Comparison of ENCODE assay signal across 9 cellular contexts in the genomic region with DNA sequence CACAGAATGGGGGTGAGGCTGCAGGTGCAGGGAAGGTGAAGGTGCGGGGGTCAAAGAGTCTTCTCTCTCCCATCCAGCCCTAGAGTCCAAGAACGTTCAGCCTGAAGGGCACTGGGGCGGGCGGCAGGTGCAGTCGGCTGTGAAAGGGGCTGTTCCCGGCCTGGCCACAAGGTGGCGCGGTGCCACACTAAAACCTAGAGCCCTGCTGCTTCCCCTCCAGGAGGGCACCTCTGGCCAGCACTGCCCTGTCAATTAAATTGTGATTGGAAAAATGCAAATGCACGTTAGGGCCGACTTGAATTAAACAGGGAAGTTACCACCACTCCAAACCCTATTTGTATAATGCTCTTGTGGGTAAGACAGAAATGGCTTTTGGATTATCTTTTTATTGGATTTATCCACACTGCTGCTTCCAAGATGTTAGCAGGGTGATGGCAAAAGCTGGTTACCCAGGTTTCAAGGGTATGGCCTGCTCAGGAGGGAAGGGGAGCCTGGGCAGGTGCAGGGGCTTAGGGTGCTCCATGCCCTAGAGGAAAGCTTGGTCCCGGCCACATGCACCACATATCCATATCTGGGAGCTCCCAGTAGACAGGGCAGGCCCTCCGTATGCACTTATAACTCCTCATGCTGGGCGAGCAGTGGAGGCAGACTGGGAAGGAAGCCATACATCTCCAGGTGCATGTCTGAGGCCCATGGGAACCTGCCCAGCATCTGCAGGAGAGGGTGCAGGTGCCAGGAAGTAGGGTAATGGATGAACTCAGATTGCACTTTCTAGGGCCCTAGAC.
DNase-seq lines count a peak whose midpoint lies in the region; ATAC-seq, FAIRE-seq and TF ChIP-seq lines count a peak whose summit lies in the region.
"Had no signal": no experiment of that assay in that cellular context is flagged by ENCODE, and none has a peak within 500 bp of the region (broad histone marks: within the 10 kb centered on the region; RNA-seq: fewer than 3 reads in every experiment).

No MANE protein-coding gene starts in this region.

- no peaks in the 10 kb centered on the region for H3K9me3 Mint-ChIP-seq in Caco-2 (ENCODE audit: unreplicated experiment)
- no peaks in the 10 kb centered on the region; a peak in 1 of 5 replicates for H3K9me3 Mint-ChIP-seq in H9

- H3K4me1 ChIP-seq in Caco-2 (no peaks in the 10 kb centered on the region; the same call in 1 of the 2 replicates), H9 (ENCODE audit: insufficient read depth, low read length) (no peaks in the 10 kb centered on the region), mammary epithelial cell (ENCODE audit: insufficient read depth, low read length) (peaks cover 11% of the 10 kb centered on the region), kidney (ENCODE audit: control insufficient read depth in 1 of 2, insufficient read depth in 1 of 2, low read depth in 1 of 2, low read length in 2 of 2) (peaks cover 5 to 7% of the 10 kb centered on the region in 2 donors)

- no peak overlapping the region for H2BK120ac ChIP-seq in H9 (ENCODE audit: low read depth, low read length, poor library complexity, severe bottlenecking)

- no peak overlapping the region for H3K4me3 ChIP-seq in Caco-2 (ENCODE audit: low read depth, low read length)
- H3K4me3 ChIP-seq in mammary epithelial cell (replicated peaks in 1 of 3; ENCODE audit: insufficient read depth in 1 of 3, low read depth in 2 of 3, low read length in 3 of 3): no peak overlapping the region
- no peak overlapping the region for H3K4me3 ChIP-seq in kidney (ENCODE audit: low read length in 2 of 2)
- H3K4me3 ChIP-seq: SK-N-MC had no signal

- no peaks in the 10 kb centered on the region for H3K36me3 ChIP-seq in Caco-2 (ENCODE audit: control insufficient read depth, insufficient read depth, low read length)
- H3K36me3 ChIP-seq in mammary epithelial cell (ENCODE audit: insufficient read depth, low read length): no peaks in the 10 kb centered on the region
- no peaks in the 10 kb centered on the region for H3K36me3 ChIP-seq in kidney (ENCODE audit: control insufficient read depth in 1 of 2, insufficient read depth in 2 of 2, low read length in 2 of 2)

- H4K91ac ChIP-seq in H9 (ENCODE audit: insufficient read length, low read depth, low read length): no peak overlapping the region

- no peak overlapping the region for H3K27ac Mint-ChIP-seq in Caco-2 (ENCODE audit: unreplicated experiment)
- H3K27ac Mint-ChIP-seq in H9: peak overlapping the region in 1 of 3 experiments; percentile 3; a peak in 1 of 7 replicates

- FAIRE-seq in kidney (lab: Jason Lieb, UNC): no peak

- no CpG with 5 or more reads among the region's 13 CpGs for WGBS in H9 (ENCODE audit: extremely low coverage, insufficient read length, low lambda C conversion rate)
- 14% methylated on average over 11 of the region's 13 CpGs for WGBS in mammary epithelial cell (ENCODE audit: low coverage, missing lambda C conversion rate)

- H4K5ac ChIP-seq in H9 (ENCODE audit: insufficient read length, low read depth, low read length): no peak overlapping the region

- H3K27me3 ChIP-seq in Caco-2 (replicated peaks; ENCODE audit: control insufficient read depth, insufficient read depth, low read length): no peaks in the 10 kb centered on the region
- no peaks in the 10 kb centered on the region for H3K27me3 ChIP-seq in H9 (ENCODE audit: insufficient read depth, low read length)
- H3K27me3 ChIP-seq in mammary epithelial cell (ENCODE audit: insufficient read depth, low read length): no peaks in the 10 kb centered on the region

- no peak overlapping the region for H3K56ac ChIP-seq in H9 (ENCODE audit: insufficient read length, low read depth, low read length)

- no peak overlapping the region for H3T11ph ChIP-seq in H9 (ENCODE audit: low read length)

- H3K4ac ChIP-seq in H9 (ENCODE audit: low read depth, low read length): no peak overlapping the region

- no peak for ATAC-seq in GM18517 (IDR thresholded peaks at IDR 0.05; ENCODE audit: unreplicated experiment)

- H3K4me3 Mint-ChIP-seq in Caco-2 (ENCODE audit: unreplicated experiment) (no peak overlapping the region), H9 (no peak overlapping the region)

- no peaks in the 10 kb centered on the region for H3K79me2 ChIP-seq in H9 (ENCODE audit: insufficient read depth, low read length)
- no peaks in the 10 kb centered on the region for H3K79me2 ChIP-seq in mammary epithelial cell (ENCODE audit: insufficient read depth, low read length)

- POLR2A ChIA-PET in Caco-2 (lab: Charles Lee): no interaction called here

- no peak overlapping the region for H2BK5ac ChIP-seq in H9 (ENCODE audit: insufficient read length, low read length)

- H3K9me3 ChIP-seq in Caco-2: no peaks in the 10 kb centered on the region
- no peaks in the 10 kb centered on the region for H3K9me3 ChIP-seq in H9 (ENCODE audit: control insufficient read depth, low read depth, low read length)
- H3K9me3 ChIP-seq in mammary epithelial cell (replicated peaks; ENCODE audit: insufficient read depth, low read length): no peaks in the 10 kb centered on the region
- no peaks in the 10 kb centered on the region for H3K9me3 ChIP-seq in kidney (ENCODE audit: control insufficient read depth in 1 of 2, low read length in 2 of 2)

- no peak overlapping the region for H4K8ac ChIP-seq in H9 (replicated peaks; ENCODE audit: insufficient read length, low read depth, low read length)

- no peak overlapping the region for H3K23ac ChIP-seq in H9 (ENCODE audit: insufficient read length, low read depth, low read length)

- H2BK15ac ChIP-seq in H9 (ENCODE audit: low read depth, low read length): no peak overlapping the region

- in situ Hi-C loops in mammary epithelial cell (cut with MboI; ENCODE audit: low sequenced_read_pairs in 2 of 2): loop anchor here in 1 of 2 donors (10.0 kb wide), 1 partner anchor 156 kb away; no protein-coding TSS in a partner anchor

- no peaks in the 10 kb centered on the region for H3K23me2 ChIP-seq in H9 (ENCODE audit: insufficient read length, low read depth, low read length, poor library complexity, severe bottlenecking)

- intact Hi-C loops in Caco-2 (cut with micrococcal nuclease; ENCODE audit: unreplicated experiment) (loop anchor here (1.0 kb wide), 2 partner anchors 160 to 230 kb away; no protein-coding TSS in a partner anchor), mammary epithelial cell (cut with micrococcal nuclease) (loop anchor here (1.0 kb wide), 3 partner anchors 46 to 230 kb away; no protein-coding TSS in a partner anchor), kidney (cut with DNase I) (loop anchor here (5.0 to 10.0 kb wide), 2 partner anchors 158 to 226 kb away; no protein-coding TSS in a partner anchor)

- H3K4me1 Mint-ChIP-seq in Caco-2 (ENCODE audit: low read depth, unreplicated experiment) (no peaks in the 10 kb centered on the region), H9 (peaks cover 11 to 18% of the 10 kb centered on the region in 2 experiments)

- BruUV-seq in Caco-2 (replicated peaks; lab: Mats Ljungman, UMichigan) (no TSS peak), mammary epithelial cell (replicated peaks; lab: Mats Ljungman, UMichigan) (no TSS peak)

- DNase-seq in Caco-2: peak; percentile 65 to 85
- DNase-seq in H9: peak; percentile 81
- DNase-seq in NCI-H2171 (lab: John Stamatoyannopoulos, UW): peak; percentile 18
- DNase-seq in activated CD4-positive, CD25-positive, alpha-beta regulatory T cell (lab: John Stamatoyannopoulos, UW): peak; percentile 47 to 57 (median 51)
- DNase-seq in mammary epithelial cell: peak; percentile 32
- DNase-seq in kidney: peak; percentile 88
- peak; percentile 57 to 71 for DNase-seq in stimulated activated CD4-positive, alpha-beta T cell treated with anti-CD3 and anti-CD28 coated beads, Interleukin-1b, Interleukin-23, amount 100 ng/mL, for 4 hours (ENCODE audit: low read depth in 2 of 2)

- H3K27me3 Mint-ChIP-seq in Caco-2 (ENCODE audit: insufficient read depth, unreplicated experiment) (peaks cover 3% of the 10 kb centered on the region), H9 (ENCODE audit: low read depth) (peaks cover 2% of the 10 kb centered on the region)

- H3K4me2 ChIP-seq in H9 (ENCODE audit: insufficient read depth, insufficient read length, low read length): no peak overlapping the region
- no peak overlapping the region for H3K4me2 ChIP-seq in mammary epithelial cell (ENCODE audit: insufficient read depth, low read depth, low read length)

- H4K20me1 ChIP-seq in H9 (ENCODE audit: control insufficient read depth, insufficient read depth, insufficient read length) (no peaks in the 10 kb centered on the region), mammary epithelial cell (ENCODE audit: insufficient read depth, low read length) (no peaks in the 10 kb centered on the region)

- H3K9ac ChIP-seq in H9 (ENCODE audit: extremely low read depth, insufficient read length, low read length) (no peak overlapping the region), mammary epithelial cell (ENCODE audit: insufficient read depth, low read length) (no peak overlapping the region), kidney (ENCODE audit: low read length in 2 of 2) (no peak overlapping the region)

- TF ChIP-seq CTCF in Caco-2 (IDR thresholded peaks at IDR 0.05; ENCODE audit: insufficient read depth in 1 of 2, low read depth in 1 of 2, low read length in 1 of 2, severe bottlenecking in 1 of 2, unreplicated experiment in 1 of 2) (peak; percentile 84 to 88), H9 (conservative IDR thresholded peaks at IDR 0.05) (peak; percentile 96), mammary epithelial cell (conservative IDR thresholded peaks at IDR 0.05 in 1 of 2, IDR thresholded peaks at IDR 0.05 in 1 of 2; ENCODE audit: extremely low read depth in 1 of 2, insufficient read depth in 1 of 2, low read depth in 1 of 2, low read length in 2 of 2) (peak; percentile 85 to 93), kidney (IDR thresholded peaks at IDR 0.05; ENCODE audit: borderline replicate concordance, extremely low read depth, insufficient read depth) (peak; percentile 96)

- H3K27ac ChIP-seq in H9 (ENCODE audit: insufficient read length, low read depth, low read length) (no peak overlapping the region), mammary epithelial cell (ENCODE audit: insufficient read depth, low read depth, low read length) (no peak overlapping the region), kidney (ENCODE audit: low read depth in 2 of 2, low read length in 2 of 2) (no peak overlapping the region)
- H3K27ac ChIP-seq: SK-N-MC had no signal

- H3K36me3 Mint-ChIP-seq in Caco-2 (ENCODE audit: insufficient read depth, unreplicated experiment) (no peaks in the 10 kb centered on the region), H9 (ENCODE audit: insufficient read depth in 1 of 3, low read depth in 3 of 3) (no peaks in the 10 kb centered on the region; a peak in 1 of 7 replicates)

- no peaks in the 10 kb centered on the region for H3K79me1 ChIP-seq in H9 (ENCODE audit: insufficient read depth, low read depth, low read length, poor library complexity, severe bottlenecking)

- no peak overlapping the region for H2BK12ac ChIP-seq in H9 (ENCODE audit: insufficient read length, low read depth, low read length)

- no peak overlapping the region for H3K18ac ChIP-seq in H9 (ENCODE audit: insufficient read length, low read depth, low read length)

- no peak overlapping the region for H3K14ac ChIP-seq in H9 (ENCODE audit: insufficient read depth, low read length)

- no peak overlapping the region for H2BK20ac ChIP-seq in H9 (ENCODE audit: low read depth, low read length, poor library complexity, severe bottlenecking)

- dilution Hi-C loops in mammary epithelial cell (cut with HindIII; ENCODE audit: low sequenced_read_pairs): loop anchor here (5.0 kb wide), 1 partner anchor 33 kb away; no protein-coding TSS in a partner anchor

- CTCF ChIA-PET in Caco-2 (lab: Charles Lee): interaction anchor here (2.4 kb wide), 1 partner anchor 160 kb away, joined by 10 read pairs; no protein-coding TSS in a partner anchor
- CTCF ChIA-PET in mammary epithelial cell (lab: Charles Lee; ENCODE audit: low non-redundant PET): no interaction called here

- H2AK5ac ChIP-seq in H9 (ENCODE audit: insufficient read length, low read length): no peak overlapping the region

- H2AFZ ChIP-seq in H9 (ENCODE audit: low read length) (no peak overlapping the region), mammary epithelial cell (ENCODE audit: low read depth, low read length) (no peak overlapping the region)

Comparison
In these comparisons a context has a peak if more than half of its experiments do, and no peak if none do; other contexts are left out.
1. DNase-seq: peak in every context shown above with its lines; median percentile 88 in kidney; 81 in H9; 75 in Caco-2; 64 in stimulated activated CD4-positive, alpha-beta T cell treated with anti-CD3 and anti-CD28 coated beads, Interleukin-1b, Interleukin-23, amount 100 ng/mL, for 4 hours; 51 in activated CD4-positive, CD25-positive, alpha-beta regulatory T cell; 32 in mammary epithelial cell; 18 in NCI-H2171.